13 cellular contexts compared by ENCODE assay signal in the genomic region with DNA sequence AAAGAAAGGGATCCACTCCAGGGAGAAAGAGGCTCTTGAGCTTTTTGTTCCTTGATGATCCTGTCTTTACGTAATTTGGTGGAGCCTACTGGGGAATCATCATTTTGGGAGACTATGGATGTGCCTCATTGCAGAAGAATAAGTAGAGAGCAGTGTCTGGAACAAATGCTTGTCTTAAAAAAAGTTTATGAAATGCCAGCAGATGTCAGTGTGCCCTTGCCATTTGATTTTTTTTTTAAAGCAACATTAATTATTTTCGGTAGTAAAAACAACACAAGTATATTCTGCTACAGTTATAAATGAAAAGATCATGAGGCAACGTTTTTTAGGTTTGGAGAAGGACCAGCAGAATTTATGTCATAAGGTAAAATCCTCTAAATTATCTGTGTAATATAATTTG.
"Had no signal": no experiment of that assay in that cellular context is flagged by ENCODE, and none has a peak within 500 bp of the region (broad histone marks: within the 10 kb centered on the region; RNA-seq: fewer than 3 reads in every experiment).

No MANE protein-coding gene starts in this region.

- H3K9me3 ChIP-seq: right atrium auricular region had no signal

- H3K27me3 ChIP-seq: right atrium auricular region had no signal

- DNase-seq: activated CD4-positive, alpha-beta T cell treated with anti-CD3 and anti-CD28 coated beads, Interleukin-2, amount 50 U/mL, for 1 hour; activated naive CD8-positive, alpha-beta T cell treated with anti-CD3 and anti-CD28 coated beads, Interleukin-2, amount 10 ng/mL, durations not matched to agents 7 days and 5 days; endodermal cell; posterior cingulate gyrus; stimulated activated CD4-positive, alpha-beta T cell treated with anti-CD3 and anti-CD28 coated beads, Interleukin-15, amount 100 ng/mL, for 24 hours; stimulated activated CD4-positive, alpha-beta T cell treated with anti-CD3 and anti-CD28 coated beads, Interleukin-4, amount 100 ng/mL, for 24 hours; stimulated activated naive CD8-positive, alpha-beta T cell treated with anti-CD3 and anti-CD28 coated beads, Interleukin-15, Interleukin-2, amounts not matched to agents 100 U/mL and 50 U/mL, for 24 hours; T-helper 9 cell; trophoblast cell had no signal

- ATAC-seq: activated CD4-positive, CD25-positive, alpha-beta regulatory T cell treated with anti-CD3 and anti-CD28 coated beads, Interleukin-2, amount 50 U/mL, for 24 hours; stimulated activated naive CD8-positive, alpha-beta T cell treated with anti-CD3 and anti-CD28 coated beads, Interleukin-15, Interleukin-2, amounts not matched to agents 100 U/mL and 50 U/mL, for 24 hours had no signal

- H3K4me3 ChIP-seq: lung, right atrium auricular region, skin epidermis had no signal

- H3K27ac ChIP-seq: right atrium auricular region, skin epidermis had no signal

- H3K36me3 ChIP-seq: right atrium auricular region had no signal

- H3K4me1 ChIP-seq: right atrium auricular region had no signal
